23 cellular contexts compared by ENCODE assay signal in genomic region chr6:157440162-157440561, GRCh38. TPM values are rescaled to one million over a fixed set of nuclear protein-coding genes. Genes with fewer than 3 reads are reported as not detected.
DNase-seq lines count a peak whose midpoint lies in the region; ATAC-seq, FAIRE-seq and TF ChIP-seq lines count a peak whose summit lies in the region.
"Had no signal": no experiment of that assay in that cellular context is flagged by ENCODE, and none has a peak within 500 bp of the region (broad histone marks: within the 10 kb centered on the region; RNA-seq: fewer than 3 reads in every experiment).

No MANE protein-coding gene starts in this region.

- no peak for DNase-seq in activated CD4-positive, alpha-beta T cell treated with anti-CD3 and anti-CD28 coated beads, Interleukin-2, amount 10 ng/mL, durations not matched to agents 24 days and 14 days
- no peak for DNase-seq in activated CD4-positive, alpha-beta T cell treated with anti-CD3 and anti-CD28 coated beads, Interleukin-2, amount 50 U/mL, for 1 hour
- DNase-seq in CD1c-positive myeloid dendritic cell (ENCODE audit: extremely low spot score) = peak; percentile 54
- peak; percentile 23 for DNase-seq in MV-4-11 (lab: John Stamatoyannopoulos, UW)
- no peak for DNase-seq in GM12878 (ENCODE audit: low read depth, low spot score)
- no peak for DNase-seq in HuH-7 (ENCODE audit: low spot score)
- DNase-seq in AG08396 (ENCODE audit: low spot score) = no peak
- DNase-seq: BE2C; C1 segment of cervical spinal cord; Caco-2; Calu3; CD4-positive, alpha-beta T cell; CD8-positive, alpha-beta T cell; DMS79 treated with DMSO at 0.1 percent for 48 hours; GF-D8 had no signal

- no peak overlapping the region for H3K4me3 Mint-ChIP-seq in activated CD4-positive, alpha-beta T cell treated with anti-CD3 and anti-CD28 coated beads, Interleukin-2, amount 10 ng/mL, durations not matched to agents 24 days and 14 days
- H3K4me3 Mint-ChIP-seq: CD4-positive, alpha-beta T cell; CD8-positive, alpha-beta T cell had no signal

- intact Hi-C loops in activated CD4-positive, alpha-beta T cell treated with anti-CD3 and anti-CD28 coated beads, Interleukin-2, amount 10 ng/mL, durations not matched to agents 24 days and 14 days (cut with micrococcal nuclease) = loop anchor here (5.0 kb wide), 4 partner anchors 58 to 322 kb away; partner anchors contain the start of gene ZDHHC14
- intact Hi-C loops in GM12878 (cut with micrococcal nuclease; ENCODE audit: unreplicated experiment) = loop anchor here (5.0 kb wide), 2 partner anchors 58 to 118 kb away; partner anchors contain the start of genes TMEM242 and ZDHHC14

- no peak overlapping the region for H2AFZ ChIP-seq in GM12878 (ENCODE audit: control insufficient read depth, low read depth, low read length)

- SMC1A ChIA-PET in GM12878 (lab: Charles Lee; ENCODE audit: uncharacterized antibody, unreplicated experiment) = interaction anchor here (0.7 to 10.8 kb wide), 5 partner anchors 22 to 131 kb away, joined by 3 to 88 read pairs (median 3); no protein-coding TSS in a partner anchor

- FAIRE-seq in GM12878 (lab: Jason Lieb, UNC) = no peak
- FAIRE-seq: A549, D721Med, G401.6, GM12891, GM19239 had no signal

- H3K4me3 ChIP-seq in GM12878 = no peak overlapping the region
- H3K4me3 ChIP-seq: A549, BLaER1 had no signal

- H3K79me2 ChIP-seq in GM12878 (ENCODE audit: control insufficient read depth, insufficient read depth, low read length) = no peaks in the 10 kb centered on the region

- RAD21 ChIA-PET in GM12878 (lab: Charles Lee; ENCODE audit: unreplicated experiment) = interaction anchor here (1.1 to 2.3 kb wide), 5 partner anchors 16 to 122 kb away, joined by 3 to 9 read pairs (median 3); no protein-coding TSS in a partner anchor

- TF ChIP-seq POLR2A in GM12878 (IDR thresholded peaks at IDR 0.05; ENCODE audit: low read depth, low read length) = no peak

- WGBS in GM12878 (ENCODE audit: insufficient coverage, insufficient replicate concordance, low lambda C conversion rate, missing lambda C conversion rate) = 0% methylated on average over 1 of the region's 1 CpG

- no TSS peak for BruUV-seq in GM12878 (replicated peaks; lab: Mats Ljungman, UMichigan)

- no peak overlapping the region for H3K9ac ChIP-seq in GM12878 (ENCODE audit: control insufficient read depth, insufficient read depth, low read length)
- H3K9ac ChIP-seq: BLaER1 had no signal

- H3K36me3 ChIP-seq in GM12878 (ENCODE audit: control insufficient read depth in 2 of 2, insufficient read depth in 2 of 2, low read length in 1 of 2) = no peaks in the 10 kb centered on the region
- H3K36me3 ChIP-seq: BE2C, BLaER1 had no signal

- no peak; a peak in 1 of 4 replicates for TF ChIP-seq EP300 in GM12878 (IDR thresholded peaks at IDR 0.05; ENCODE audit: borderline replicate concordance in 1 of 2, control insufficient read depth in 1 of 2, low read depth in 2 of 2, low read length in 2 of 2)

- H3K9me3 Mint-ChIP-seq in activated CD4-positive, alpha-beta T cell treated with anti-CD3 and anti-CD28 coated beads, Interleukin-2, amount 10 ng/mL, durations not matched to agents 24 days and 14 days = peaks cover 23% of the 10 kb centered on the region
- H3K9me3 Mint-ChIP-seq: CD8-positive, alpha-beta T cell had no signal

- H3K4me1 Mint-ChIP-seq in activated CD4-positive, alpha-beta T cell treated with anti-CD3 and anti-CD28 coated beads, Interleukin-2, amount 10 ng/mL, durations not matched to agents 24 days and 14 days = peaks cover 17% of the 10 kb centered on the region

- CTCF ChIA-PET in GM12878 (lab: Yijun Ruan, JAX) = interaction anchor here (1.3 kb wide), 2 partner anchors 22 to 125 kb away, joined by 4 to 5 read pairs; no protein-coding TSS in a partner anchor

- no peak for TF ChIP-seq CTCF in GM12878 (IDR thresholded peaks at IDR 0.05 in 2 of 3, conservative IDR thresholded peaks at IDR 0.05 in 1 of 3; ENCODE audit: control insufficient read depth in 2 of 3, extremely low read depth in 1 of 3, insufficient read depth in 1 of 3, low read depth in 3 of 3, low read length in 3 of 3)

- peaks cover 22% of the 10 kb centered on the region for H3K9me3 ChIP-seq in GM12878 (replicated peaks; ENCODE audit: control insufficient read depth, insufficient read depth, low read length)
- H3K9me3 ChIP-seq: A549, BE2C, BLaER1, Caco-2 had no signal

- ATAC-seq in GM12878 = no peak
- ATAC-seq: A549; CD8-positive, alpha-beta T cell had no signal

- H3K27ac ChIP-seq in GM12878 (ENCODE audit: control insufficient read depth, insufficient read depth) = no peak overlapping the region
- H3K27ac ChIP-seq: 22Rv1, A549, BLaER1 had no signal

- no peaks in the 10 kb centered on the region for H3K27me3 Mint-ChIP-seq in activated CD4-positive, alpha-beta T cell treated with anti-CD3 and anti-CD28 coated beads, Interleukin-2, amount 10 ng/mL, durations not matched to agents 24 days and 14 days
- H3K27me3 Mint-ChIP-seq: CD4-positive, alpha-beta T cell had no signal

- POLR2A ChIA-PET in GM12878 (lab: Charles Lee) = interaction anchor here (0.8 kb wide), 1 partner anchor 16 kb away, joined by 3 read pairs; no protein-coding TSS in a partner anchor

- peaks cover 39% of the 10 kb centered on the region for H3K36me3 Mint-ChIP-seq in activated CD4-positive, alpha-beta T cell treated with anti-CD3 and anti-CD28 coated beads, Interleukin-2, amount 10 ng/mL, durations not matched to agents 24 days and 14 days (ENCODE audit: low read depth)
- H3K36me3 Mint-ChIP-seq: CD14-positive monocyte; CD8-positive, alpha-beta T cell had no signal

- 0 out of 2 replicates have a peak, but pooled peaks cover 3% of the 10 kb centered on the region for H3K4me1 ChIP-seq in GM12878 (ENCODE audit: control insufficient read depth, insufficient read depth, low read length)
- H3K4me1 ChIP-seq: A549, BE2C, Caco-2 had no signal

- TF ChIP-seq RAD21 in GM12878 (IDR thresholded peaks at IDR 0.05; ENCODE audit: insufficient read depth, low read depth, low read length) = no peak

- in situ Hi-C loops in GM12878 (cut with MboI) = no loop called here

- no peaks in the 10 kb centered on the region for H4K20me1 ChIP-seq in GM12878 (ENCODE audit: control insufficient read depth, insufficient read depth)
- H4K20me1 ChIP-seq: BLaER1 had no signal

- H3K27me3 ChIP-seq in GM12878 (replicated peaks in 1 of 2; ENCODE audit: control insufficient read depth in 2 of 2, insufficient read depth in 2 of 2, low read length in 1 of 2) = no peaks in the 10 kb centered on the region
- H3K27me3 ChIP-seq: BE2C, BLaER1 had no signal

- H3K4me2 ChIP-seq in GM12878 (ENCODE audit: control insufficient read depth, insufficient read depth) = no peak overlapping the region
- H3K4me2 ChIP-seq: A549, BLaER1 had no signal

- H3K27ac Mint-ChIP-seq in activated CD4-positive, alpha-beta T cell treated with anti-CD3 and anti-CD28 coated beads, Interleukin-2, amount 10 ng/mL, durations not matched to agents 24 days and 14 days = peak overlapping the region; percentile 36
- H3K27ac Mint-ChIP-seq: CD4-positive, alpha-beta T cell; CD8-positive, alpha-beta T cell had no signal

TF ChIP-seq in GM12878, 131 proteins besides CTCF, POLR2A, EP300 and RAD21 (continues in another document):
- TF ChIP-seq NR2C2 (IDR thresholded peaks at IDR 0.05; ENCODE audit: borderline replicate concordance, control insufficient read depth, insufficient read length, low read depth) (no peak), IKZF1 (conservative IDR thresholded peaks at IDR 0.05) (0 out of 2 replicates have a peak, but pooled peaks have one; percentile 20), MEF2B (IDR thresholded peaks at IDR 0.05; ENCODE audit: partially characterized antibody, poor library complexity, severe bottlenecking) (peak; percentile 73), ATF7 (IDR thresholded peaks at IDR 0.05; ENCODE audit: low read depth) (peak; percentile 27; the same call in 1 of the 2 replicates), FOXM1 (IDR thresholded peaks at IDR 0.05; ENCODE audit: low read depth, low read length) (no peak)
- TF ChIP-seq, protein P1, sequence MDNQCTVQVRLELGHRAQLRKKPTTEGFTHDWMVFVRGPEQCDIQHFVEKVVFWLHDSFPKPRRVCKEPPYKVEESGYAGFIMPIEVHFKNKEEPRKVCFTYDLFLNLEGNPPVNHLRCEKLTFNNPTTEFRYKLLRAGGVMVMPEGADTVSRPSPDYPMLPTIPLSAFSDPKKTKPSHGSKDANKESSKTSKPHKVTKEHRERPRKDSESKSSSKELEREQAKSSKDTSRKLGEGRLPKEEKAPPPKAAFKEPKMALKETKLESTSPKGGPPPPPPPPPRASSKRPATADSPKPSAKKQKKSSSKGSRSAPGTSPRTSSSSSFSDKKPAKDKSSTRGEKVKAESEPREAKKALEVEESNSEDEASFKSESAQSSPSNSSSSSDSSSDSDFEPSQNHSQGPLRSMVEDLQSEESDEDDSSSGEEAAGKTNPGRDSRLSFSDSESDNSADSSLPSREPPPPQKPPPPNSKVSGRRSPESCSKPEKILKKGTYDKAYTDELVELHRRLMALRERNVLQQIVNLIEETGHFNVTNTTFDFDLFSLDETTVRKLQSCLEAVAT (IDR thresholded peaks at IDR 0.05) = no peak

RNA-seq across cellular contexts. Expression of gene ZDHHC14, which starts 59.2 kb away (rescaled TPM):
- 13.2 and 14.1 TPM in 2 replicates for total RNA-seq in activated CD4-positive, alpha-beta T cell treated with anti-CD3 and anti-CD28 coated beads, Interleukin-2, amount 10 ng/mL, durations not matched to agents 24 days and 14 days
- total RNA-seq in GM12878 (2013; cell fraction: nucleolus; rRNA removed) = 20.2 and 22.9 TPM in 2 replicates
- 0.44 and 0.96 TPM in 2 replicates for total RNA-seq in GM12878 (2014; rRNA removed)
- 0.64 and 0.76 TPM in 2 replicates for total RNA-seq in GM12878 (2014; rRNA removed; fragmentation: Illumina TruSeq; extraction: Trizol)
- 1.2 and 1.6 TPM in 2 replicates for total RNA-seq in GM12878 (2021)
- 0.31 TPM for polyA plus RNA-seq in GM12878 (2011; ENCODE audit: low read depth)
- 13.2 and 16.0 TPM in 2 replicates for polyA plus RNA-seq in GM12878 (2011; rRNA removed)
- polyA plus RNA-seq in GM12878 (2011; cell fraction: cytosol; rRNA removed) = 16.3 and 20.6 TPM in 2 replicates
- polyA plus RNA-seq in GM12878 (2011; cell fraction: nucleus; rRNA removed) = 28.2 and 44.3 TPM in 2 replicates
- polyA plus RNA-seq in GM12878 (2012) = 1.1 and 1.2 TPM in 2 replicates
- 0.57 and 1.0 TPM in 2 replicates for polyA plus RNA-seq in GM12878 (2014; fragmentation: Illumina TruSeq; extraction: Trizol)
- polyA plus RNA-seq in GM12878 (2014; fragmentation: Nextera tagmentation; extraction: Ambion mirVana) = under 1 TPM in 1 of 2 experiments, not detected in 1; 0.15 TPM
- 0.54 and 1.2 TPM in 2 replicates for polyA plus RNA-seq in GM12878 (2014; rRNA removed)
- polyA plus RNA-seq in GM12878 (2016; fragmentation: Nextera tagmentation; extraction: Ambion mirVana) = under 1 TPM; 0.51 to 0.67 TPM
- polyA minus RNA-seq in GM12878 (2011; rRNA and poly(A)+ RNA removed) = 18.6 and 19.9 TPM in 2 replicates
- 6.9 and 7.4 TPM in 2 replicates for polyA minus RNA-seq in GM12878 (2011; cell fraction: cytosol; rRNA and poly(A)+ RNA removed)
- 19.2 and 31.7 TPM in 2 replicates for polyA minus RNA-seq in GM12878 (2011; cell fraction: nucleus; rRNA and poly(A)+ RNA removed)

Comparison
In these comparisons a context has a peak if more than half of its experiments do, and no peak if none do; other contexts are left out.
1. DNase-seq: peak in CD1c-positive myeloid dendritic cell (single experiment) and MV-4-11 (single experiment); none in activated CD4-positive, alpha-beta T cell treated with anti-CD3 and anti-CD28 coated beads, Interleukin-2, amount 10 ng/mL, durations not matched to agents 24 days and 14 days (single experiment), activated CD4-positive, alpha-beta T cell treated with anti-CD3 and anti-CD28 coated beads, Interleukin-2, amount 50 U/mL, for 1 hour (single experiment), GM12878 (single experiment), HuH-7 (single experiment) and AG08396 (single experiment).